ENCODE assay signal across 8 cellular contexts in genomic region chrX:153582896-153583295, GRCh38.
DNase-seq lines count a peak whose midpoint lies in the region; ATAC-seq and TF ChIP-seq lines count a peak whose summit lies in the region.

No MANE protein-coding gene starts in this region.

- peak; percentile 100 for ATAC-seq in GM19463 (IDR thresholded peaks at IDR 0.05; ENCODE audit: unreplicated experiment)

- no peaks in the 10 kb centered on the region for H3K27me3 ChIP-seq in HL-60 (ENCODE audit: insufficient read depth, poor library complexity, severe bottlenecking)

- no peak overlapping the region for H3K4me3 ChIP-seq in HL-60 (replicated peaks; ENCODE audit: insufficient read depth, low read length)

- no peak for TF ChIP-seq CTCF in HL-60 (IDR thresholded peaks at IDR 0.05; ENCODE audit: insufficient read depth, low read length)

- peak overlapping the region; percentile 43 for H3K27ac ChIP-seq in HL-60 (replicated peaks)

- DNase-seq in COLO829 (ENCODE audit: low spot score) (peak; percentile 55), HL-60 (ENCODE audit: low read depth in 1 of 2, low spot score in 1 of 2) (peak in 1 of 2 experiments; percentile 80), NCI-H748 (lab: John Stamatoyannopoulos, UW; ENCODE audit: unreplicated experiment) (no peak), RKO (ENCODE audit: low spot score) (no peak)
- DNase-seq in activated CD4-positive, CD25-positive, alpha-beta regulatory T cell (lab: John Stamatoyannopoulos, UW): peak; percentile 9 to 40 (median 22)
- peak; percentile 53 for DNase-seq in effector CD4-positive, alpha-beta T cell
- DNase-seq in stimulated activated CD4-positive, alpha-beta T cell treated with anti-CD3 and anti-CD28 coated beads, Interleukin-2, amount 100 ng/mL, for 4 hours (ENCODE audit: low read depth): peak; percentile 54

Comparison
In these comparisons a context has a peak if more than half of its experiments do, and no peak if none do; other contexts are left out.
1. DNase-seq: peak in COLO829 (single experiment), activated CD4-positive, CD25-positive, alpha-beta regulatory T cell (4 of 4), effector CD4-positive, alpha-beta T cell (single experiment) and stimulated activated CD4-positive, alpha-beta T cell treated with anti-CD3 and anti-CD28 coated beads, Interleukin-2, amount 100 ng/mL, for 4 hours (single experiment); none in NCI-H748 (single experiment) and RKO (single experiment).